14 cellular contexts compared by ENCODE assay signal in genomic region chr9:111427186-111427585, GRCh38. TPM values are rescaled to one million over a fixed set of nuclear protein-coding genes. Genes with fewer than 3 reads are reported as not detected.
DNase-seq lines count a peak whose midpoint lies in the region; ATAC-seq and TF ChIP-seq lines count a peak whose summit lies in the region.
"Had no signal": no experiment of that assay in that cellular context is flagged by ENCODE, and none has a peak within 500 bp of the region (broad histone marks: within the 10 kb centered on the region; RNA-seq: fewer than 3 reads in every experiment).

No MANE protein-coding gene starts in this region.

- H3K4me2 ChIP-seq in mammary epithelial cell (ENCODE audit: insufficient read depth, low read depth, low read length), result no peak overlapping the region
- H3K4me2 ChIP-seq in smooth muscle cell, result peak overlapping the region; percentile 16

- intact Hi-C loops in activated CD4-positive, alpha-beta T cell treated with anti-CD3 and anti-CD28 coated beads for 36 hours (cut with DNase I, micrococcal nuclease), result no loop called here
- intact Hi-C loops in mammary epithelial cell (cut with micrococcal nuclease), result loop anchor here (5.0 kb wide), 1 partner anchor 50 kb away; no protein-coding TSS in a partner anchor
- intact Hi-C loops in activated CD4-positive, alpha-beta T cell treated with anti-CD3 and anti-CD28 coated beads, Interleukin-2, amount 10 ng/mL, durations not matched to agents 24 days and 14 days (cut with micrococcal nuclease), result no loop called here

- POLR2A ChIA-PET in activated CD4-positive, alpha-beta T cell treated with anti-CD3 and anti-CD28 coated beads for 36 hours (lab: Charles Lee), result no interaction called here

- H2AFZ ChIP-seq in mammary epithelial cell (ENCODE audit: low read depth, low read length) (no peak overlapping the region), smooth muscle cell (ENCODE audit: low read depth) (no peak overlapping the region)

- H3K27me3 ChIP-seq in mammary epithelial cell (ENCODE audit: insufficient read depth, low read length), result no peaks in the 10 kb centered on the region
- no peaks in the 10 kb centered on the region for H3K27me3 ChIP-seq in smooth muscle cell (ENCODE audit: low read depth)
- H3K27me3 ChIP-seq: dorsolateral prefrontal cortex, upper lobe of right lung had no signal

- H3K9ac ChIP-seq in mammary epithelial cell (ENCODE audit: insufficient read depth, low read length) (no peak overlapping the region), smooth muscle cell (ENCODE audit: low read depth) (no peak overlapping the region)

- H3K27ac ChIP-seq in mammary epithelial cell (ENCODE audit: insufficient read depth, low read depth, low read length) (no peak overlapping the region), smooth muscle cell (ENCODE audit: low read depth) (peak overlapping the region; percentile 57)
- H3K27ac ChIP-seq: upper lobe of right lung had no signal

- no peaks in the 10 kb centered on the region for H3K4me1 ChIP-seq in mammary epithelial cell (ENCODE audit: insufficient read depth, low read length)
- H3K4me1 ChIP-seq in smooth muscle cell (ENCODE audit: low read depth), result no peaks in the 10 kb centered on the region
- H3K4me1 ChIP-seq: upper lobe of right lung had no signal

- no peaks in the 10 kb centered on the region for H3F3A ChIP-seq in smooth muscle cell (ENCODE audit: low read depth)

- H3K27ac Mint-ChIP-seq in activated CD4-positive, alpha-beta T cell treated with anti-CD3 and anti-CD28 coated beads for 36 hours, result peak overlapping the region; percentile 19
- no peak overlapping the region for H3K27ac Mint-ChIP-seq in activated CD4-positive, alpha-beta T cell treated with anti-CD3 and anti-CD28 coated beads, Interleukin-2, amount 10 ng/mL, durations not matched to agents 24 days and 14 days

- DNase-seq in activated CD4-positive, alpha-beta T cell treated with anti-CD3 and anti-CD28 coated beads for 36 hours, result no peak
- DNase-seq in activated CD4-positive, alpha-beta T cell treated with anti-CD3 and anti-CD28 coated beads for 48 hours, result no peak
- DNase-seq in MV-4-11 (lab: John Stamatoyannopoulos, UW) (peak; percentile 84), mammary epithelial cell (peak; percentile 5), smooth muscle cell (lab: John Stamatoyannopoulos, UW; ENCODE audit: unreplicated experiment) (no peak), NCI-H345 (lab: John Stamatoyannopoulos, UW) (no peak), NCI-H146 treated with DMSO at 0.1 percent for 48 hours (lab: John Stamatoyannopoulos, UW; ENCODE audit: unreplicated experiment) (no peak)
- DNase-seq in activated CD4-positive, alpha-beta T cell treated with anti-CD3 and anti-CD28 coated beads, Interleukin-2, amount 10 ng/mL, durations not matched to agents 24 days and 14 days, result no peak
- DNase-seq: activated T-cell treated with anti-CD3 and anti-CD28 coated beads, Interleukin-2, amount 50 U/mL, for 48 hours; dorsolateral prefrontal cortex; islet precursor cell; NCI-H2171; T-cell; upper lobe of right lung had no signal

- H3K9me3 ChIP-seq in mammary epithelial cell (replicated peaks; ENCODE audit: insufficient read depth, low read length) (no peaks in the 10 kb centered on the region), smooth muscle cell (replicated peaks; ENCODE audit: low read depth) (no peaks in the 10 kb centered on the region)
- H3K9me3 ChIP-seq: upper lobe of right lung had no signal

- BruUV-seq in mammary epithelial cell (replicated peaks; lab: Mats Ljungman, UMichigan), result no TSS peak

- TF ChIP-seq CTCF in mammary epithelial cell (conservative IDR thresholded peaks at IDR 0.05 in 1 of 2, IDR thresholded peaks at IDR 0.05 in 1 of 2; ENCODE audit: extremely low read depth in 1 of 2, insufficient read depth in 1 of 2, low read depth in 1 of 2, low read length in 2 of 2), result no peak
- TF ChIP-seq CTCF in smooth muscle cell (IDR thresholded peaks at IDR 0.05; ENCODE audit: borderline replicate concordance, insufficient read depth, poor library complexity, severe bottlenecking), result no peak

- dilution Hi-C loops in mammary epithelial cell (cut with HindIII; ENCODE audit: low sequenced_read_pairs), result no loop called here

- peak overlapping the region; percentile 4 for H3K4me3 Mint-ChIP-seq in activated CD4-positive, alpha-beta T cell treated with anti-CD3 and anti-CD28 coated beads for 36 hours
- H3K4me3 Mint-ChIP-seq in activated CD4-positive, alpha-beta T cell treated with anti-CD3 and anti-CD28 coated beads, Interleukin-2, amount 10 ng/mL, durations not matched to agents 24 days and 14 days, result no peak overlapping the region
- H3K4me3 Mint-ChIP-seq: T-cell had no signal

- H3K36me3 Mint-ChIP-seq in activated CD4-positive, alpha-beta T cell treated with anti-CD3 and anti-CD28 coated beads for 36 hours (ENCODE audit: low read depth), result peaks cover 61% of the 10 kb centered on the region
- H3K36me3 Mint-ChIP-seq in activated CD4-positive, alpha-beta T cell treated with anti-CD3 and anti-CD28 coated beads, Interleukin-2, amount 10 ng/mL, durations not matched to agents 24 days and 14 days (ENCODE audit: low read depth), result peaks cover 70% of the 10 kb centered on the region

- H3K4me3 ChIP-seq in mammary epithelial cell (replicated peaks in 1 of 3; ENCODE audit: insufficient read depth in 1 of 3, low read depth in 2 of 3, low read length in 3 of 3), result no peak overlapping the region
- no peak overlapping the region for H3K4me3 ChIP-seq in smooth muscle cell
- H3K4me3 ChIP-seq: dorsolateral prefrontal cortex, upper lobe of right lung had no signal

- ATAC-seq in activated CD4-positive, alpha-beta T cell treated with anti-CD3 and anti-CD28 coated beads for 36 hours, result peak; percentile 79
- ATAC-seq: T-cell, upper lobe of right lung had no signal

- H3K9me3 Mint-ChIP-seq in activated CD4-positive, alpha-beta T cell treated with anti-CD3 and anti-CD28 coated beads for 36 hours (ENCODE audit: low read depth), result no peaks in the 10 kb centered on the region
- H3K9me3 Mint-ChIP-seq in activated CD4-positive, alpha-beta T cell treated with anti-CD3 and anti-CD28 coated beads, Interleukin-2, amount 10 ng/mL, durations not matched to agents 24 days and 14 days, result no peaks in the 10 kb centered on the region
- H3K9me3 Mint-ChIP-seq: T-cell had no signal

- in situ Hi-C loops in mammary epithelial cell (cut with MboI; ENCODE audit: low sequenced_read_pairs in 2 of 2), result no loop called here

- peaks cover 11% of the 10 kb centered on the region for H3K4me1 Mint-ChIP-seq in activated CD4-positive, alpha-beta T cell treated with anti-CD3 and anti-CD28 coated beads for 36 hours
- H3K4me1 Mint-ChIP-seq in activated CD4-positive, alpha-beta T cell treated with anti-CD3 and anti-CD28 coated beads, Interleukin-2, amount 10 ng/mL, durations not matched to agents 24 days and 14 days, result peaks cover 8% of the 10 kb centered on the region
- H3K4me1 Mint-ChIP-seq: T-cell had no signal

- CTCF ChIA-PET in activated CD4-positive, alpha-beta T cell treated with anti-CD3 and anti-CD28 coated beads for 36 hours (lab: Charles Lee), result interaction anchor here (0.6 kb wide), 1 partner anchor 10 kb away, joined by 3 read pairs; no protein-coding TSS in a partner anchor
- CTCF ChIA-PET in mammary epithelial cell (lab: Charles Lee; ENCODE audit: low non-redundant PET), result interaction anchor here (0.6 kb wide), 1 partner anchor 266 kb away, joined by 6 read pairs; no protein-coding TSS in a partner anchor

- H3K79me2 ChIP-seq in mammary epithelial cell (ENCODE audit: insufficient read depth, low read length) (no peaks in the 10 kb centered on the region), smooth muscle cell (ENCODE audit: low read depth) (no peaks in the 10 kb centered on the region)

- H3K27me3 Mint-ChIP-seq in activated CD4-positive, alpha-beta T cell treated with anti-CD3 and anti-CD28 coated beads for 36 hours, result no peaks in the 10 kb centered on the region
- H3K27me3 Mint-ChIP-seq in activated CD4-positive, alpha-beta T cell treated with anti-CD3 and anti-CD28 coated beads, Interleukin-2, amount 10 ng/mL, durations not matched to agents 24 days and 14 days, result no peaks in the 10 kb centered on the region
- H3K27me3 Mint-ChIP-seq: T-cell had no signal

- H3K36me3 ChIP-seq in mammary epithelial cell (ENCODE audit: insufficient read depth, low read length) (peaks cover 45% of the 10 kb centered on the region), smooth muscle cell (ENCODE audit: low read depth) (peaks cover 6% of the 10 kb centered on the region)

- H4K20me1 ChIP-seq in mammary epithelial cell (ENCODE audit: insufficient read depth, low read length), result no peaks in the 10 kb centered on the region
- H4K20me1 ChIP-seq in smooth muscle cell (ENCODE audit: low read depth), result no peaks in the 10 kb centered on the region

RNA-seq across cellular contexts. Expression of gene ECPAS, which starts 57.0 kb away (rescaled TPM):
- 100 to 1,000 TPM in 1 of 2 experiments, 10 to 100 TPM in 1; 78.4 to 127 TPM for total RNA-seq in activated CD4-positive, alpha-beta T cell treated with anti-CD3 and anti-CD28 coated beads for 36 hours
- 10 to 100 TPM; 87.2 to 96.3 TPM for total RNA-seq in mammary epithelial cell
- polyA plus RNA-seq in mammary epithelial cell, result 26.1 TPM
- polyA minus RNA-seq in mammary epithelial cell, result 186 TPM
- 53.7 and 62.2 TPM in 2 replicates for total RNA-seq in smooth muscle cell
- polyA plus RNA-seq in smooth muscle cell, result 24.1 and 32.1 TPM in 2 replicates
- 102 and 117 TPM in 2 replicates for total RNA-seq in activated CD4-positive, alpha-beta T cell treated with anti-CD3 and anti-CD28 coated beads, Interleukin-2, amount 10 ng/mL, durations not matched to agents 24 days and 14 days

Comparison
In these comparisons a context has a peak if more than half of its experiments do, and no peak if none do; other contexts are left out.
1. DNase-seq: peak in MV-4-11 (single experiment) and mammary epithelial cell (single experiment); none in activated CD4-positive, alpha-beta T cell treated with anti-CD3 and anti-CD28 coated beads for 36 hours (single experiment), activated CD4-positive, alpha-beta T cell treated with anti-CD3 and anti-CD28 coated beads for 48 hours (single experiment), smooth muscle cell (single experiment), NCI-H345 (single experiment), NCI-H146 treated with DMSO at 0.1 percent for 48 hours (single experiment) and activated CD4-positive, alpha-beta T cell treated with anti-CD3 and anti-CD28 coated beads, Interleukin-2, amount 10 ng/mL, durations not matched to agents 24 days and 14 days (single experiment).